In the genomic region with DNA sequence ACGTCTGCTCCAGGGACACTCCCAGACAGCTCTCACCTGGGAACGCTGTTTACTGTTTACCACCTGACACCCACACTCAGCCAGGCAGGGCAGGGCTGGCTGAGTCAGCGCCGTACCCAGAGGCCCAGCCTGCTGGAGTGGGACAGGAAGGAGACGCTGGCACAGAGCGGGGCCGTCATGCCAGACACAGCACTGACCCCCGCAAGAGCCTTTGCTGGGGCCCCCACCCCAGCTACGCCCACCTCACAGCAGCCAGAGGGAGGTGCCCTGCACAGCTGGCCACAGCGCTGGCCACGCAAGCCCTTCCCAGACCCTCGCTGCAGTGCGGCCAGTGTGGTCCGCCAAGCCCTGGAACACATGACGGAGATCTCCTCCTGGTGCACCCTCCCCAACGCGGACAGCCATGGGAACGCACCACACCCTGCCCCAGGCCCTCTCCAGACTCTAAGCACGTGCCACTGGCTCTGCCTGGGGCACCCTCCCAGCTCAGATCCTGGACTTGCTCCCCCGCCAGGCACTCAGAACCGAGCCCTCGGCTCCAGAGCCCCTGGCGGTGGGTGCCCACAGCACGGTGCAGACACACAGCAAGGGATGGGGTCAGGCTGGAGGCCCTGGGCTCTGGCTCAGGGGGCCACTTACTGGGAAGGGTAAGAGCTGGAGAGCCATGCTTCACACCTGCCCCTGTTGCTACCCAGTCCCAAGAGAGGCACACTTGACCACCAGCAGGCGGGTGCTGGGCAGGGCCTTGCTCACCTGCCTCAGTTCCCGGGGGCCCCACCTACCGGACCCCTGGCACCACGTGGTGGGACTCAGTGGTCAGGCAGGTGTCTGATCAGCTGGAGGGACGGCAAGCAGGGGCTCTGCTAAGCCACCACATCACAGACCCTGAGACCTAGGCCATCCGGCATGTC, we compare ENCODE assay signal across 9 cellular contexts. TPM values are rescaled to one million over a fixed set of nuclear protein-coding genes. Genes with fewer than 3 reads are reported as not detected.
DNase-seq lines count a peak whose midpoint lies in the region; ATAC-seq lines count a peak whose summit lies in the region.
"Had no signal": no experiment of that assay in that cellular context is flagged by ENCODE, and none has a peak within 500 bp of the region (broad histone marks: within the 10 kb centered on the region; RNA-seq: fewer than 3 reads in every experiment).

No MANE protein-coding gene starts in this region.

- POLR2A ChIA-PET in CD8-positive, alpha-beta memory T cell (lab: Charles Lee): no interaction called here

- no peaks in the 10 kb centered on the region for H3K9me3 Mint-ChIP-seq in CD8-positive, alpha-beta memory T cell

- no peak overlapping the region for H3K4me3 ChIP-seq in BLaER1
- H3K4me3 ChIP-seq in duodenal mucosa (ENCODE audit: low read depth in 1 of 2, low read length in 2 of 2): peak overlapping the region; percentile 21 to 25
- H3K4me3 ChIP-seq in mucosa of stomach (ENCODE audit: low read length): peak overlapping the region; percentile 31
- H3K4me3 ChIP-seq in CD8-positive, alpha-beta memory T cell (ENCODE audit: low read length): no peak overlapping the region

- H3K36me3 Mint-ChIP-seq in CD8-positive, alpha-beta memory T cell: no peaks in the 10 kb centered on the region

- peaks cover 24% of the 10 kb centered on the region for H4K20me1 ChIP-seq in BLaER1

- no peak overlapping the region for H3K27ac Mint-ChIP-seq in CD8-positive, alpha-beta memory T cell

- ATAC-seq in HG02885 (IDR thresholded peaks at IDR 0.05; ENCODE audit: poor library complexity, unreplicated experiment): no peak

- CTCF ChIA-PET in CD8-positive, alpha-beta memory T cell (lab: Charles Lee): interaction anchor here (6.5 kb wide), 1 partner anchor 72 kb away, joined by 122 read pairs; no protein-coding TSS in a partner anchor

- H3K4me3 Mint-ChIP-seq in CD8-positive, alpha-beta memory T cell: no peak overlapping the region

- DNase-seq in NCI-H2171 (lab: John Stamatoyannopoulos, UW): peak; percentile 66
- no peak for DNase-seq in CD8-positive, alpha-beta memory T cell
- DNase-seq in activated gamma-delta T cell treated with Interleukin-2 at 50 U/mL for 16 hours: no peak
- no peak for DNase-seq in germinal center (ENCODE audit: low spot score)
- DNase-seq: GF-D8 had no signal

- H3K36me3 ChIP-seq in BLaER1: no peaks in the 10 kb centered on the region
- no peaks in the 10 kb centered on the region for H3K36me3 ChIP-seq in duodenal mucosa (ENCODE audit: control insufficient read depth in 1 of 2, insufficient read depth in 2 of 2, low read length in 2 of 2)
- H3K36me3 ChIP-seq in mucosa of stomach (ENCODE audit: control insufficient read depth, insufficient read depth, low read length): no peaks in the 10 kb centered on the region
- no peaks in the 10 kb centered on the region for H3K36me3 ChIP-seq in CD8-positive, alpha-beta memory T cell (ENCODE audit: insufficient read depth, low read length)

- peaks cover 70% of the 10 kb centered on the region for H3K4me1 ChIP-seq in BLaER1
- H3K4me1 ChIP-seq in duodenal mucosa (ENCODE audit: control insufficient read depth in 1 of 2, insufficient read depth in 2 of 2, low read length in 2 of 2): peaks cover 46 to 62% of the 10 kb centered on the region in 2 donors
- H3K4me1 ChIP-seq in mucosa of stomach (ENCODE audit: control insufficient read depth, insufficient read depth, low read length): peaks cover 92% of the 10 kb centered on the region
- peaks cover 3% of the 10 kb centered on the region for H3K4me1 ChIP-seq in CD8-positive, alpha-beta memory T cell (ENCODE audit: insufficient read depth, low read length)

- no peaks in the 10 kb centered on the region for H3K27me3 ChIP-seq in BLaER1
- peaks cover 37% of the 10 kb centered on the region in 2 donors for H3K27me3 ChIP-seq in duodenal mucosa (ENCODE audit: control insufficient read depth in 1 of 2, insufficient read depth in 2 of 2, low read length in 2 of 2)
- H3K27me3 ChIP-seq in mucosa of stomach (ENCODE audit: control insufficient read depth, insufficient read depth, low read length): peaks cover 36% of the 10 kb centered on the region
- peaks cover 18% of the 10 kb centered on the region for H3K27me3 ChIP-seq in CD8-positive, alpha-beta memory T cell (ENCODE audit: insufficient read depth, low read length, poor library complexity, severe bottlenecking)

- peaks cover 11 to 33% of the 10 kb centered on the region in 2 donors for H3K27me3 Mint-ChIP-seq in CD8-positive, alpha-beta memory T cell

- H3K9ac ChIP-seq in BLaER1: no peak overlapping the region
- peak overlapping the region in 1 of 2 donors; percentile 49 for H3K9ac ChIP-seq in duodenal mucosa (ENCODE audit: low read depth in 1 of 2, low read length in 2 of 2)
- H3K9ac ChIP-seq in mucosa of stomach (ENCODE audit: low read length): peak overlapping the region; percentile 77

- H3K4me1 Mint-ChIP-seq in CD8-positive, alpha-beta memory T cell: peaks cover 3 to 14% (median 8%) of the 10 kb centered on the region in 3 donors

- H3K27ac ChIP-seq in BLaER1 (no peak overlapping the region), duodenal mucosa (ENCODE audit: low read depth, low read length) (peak overlapping the region; percentile 66)
- H3K27ac ChIP-seq in CD8-positive, alpha-beta memory T cell (ENCODE audit: low read depth, low read length): no peak overlapping the region

- H3K9me3 ChIP-seq in BLaER1 (no peaks in the 10 kb centered on the region), duodenal mucosa (ENCODE audit: control insufficient read depth in 1 of 2, low read length in 2 of 2) (no peaks in the 10 kb centered on the region), mucosa of stomach (ENCODE audit: control insufficient read depth, low read length) (no peaks in the 10 kb centered on the region)
- no peaks in the 10 kb centered on the region for H3K9me3 ChIP-seq in CD8-positive, alpha-beta memory T cell (ENCODE audit: low read length)

- H3K4me2 ChIP-seq in BLaER1: peak overlapping the region; percentile 7; the same call in 1 of the 2 replicates

RNA-seq across cellular contexts. Expression of gene AHNAK2, which starts 5.6 kb away (rescaled TPM):
- under 1 TPM in 1 of 2 experiments, not detected in 1; 0.04 TPM for total RNA-seq in CD8-positive, alpha-beta memory T cell
- not detected for polyA plus RNA-seq in CD8-positive, alpha-beta memory T cell

RNA-seq across cellular contexts. Expression of gene CLBA1, which starts 13.0 kb away (rescaled TPM):
- total RNA-seq in CD8-positive, alpha-beta memory T cell: 1 to 10 TPM; 3.8 to 3.9 TPM
- 0.32 TPM for polyA plus RNA-seq in CD8-positive, alpha-beta memory T cell

RNA-seq across cellular contexts. Expression of gene PLD4, which starts 47.9 kb away (rescaled TPM):
- total RNA-seq in CD8-positive, alpha-beta memory T cell: under 1 TPM in 1 of 2 experiments, not detected in 1; 0.04 TPM
- polyA plus RNA-seq in CD8-positive, alpha-beta memory T cell: not detected

RNA-seq across cellular contexts. Expression of gene CDCA4, which starts 48.3 kb away (rescaled TPM):
- 10 to 100 TPM; 73.0 to 76.7 TPM for total RNA-seq in CD8-positive, alpha-beta memory T cell
- 23.8 TPM for polyA plus RNA-seq in CD8-positive, alpha-beta memory T cell

Comparison
In these comparisons a context has a peak if more than half of its experiments do, and no peak if none do; other contexts are left out.
1. H3K4me3 ChIP-seq: peak in duodenal mucosa (2 of 2) and mucosa of stomach (single experiment); none in BLaER1 (single experiment) and CD8-positive, alpha-beta memory T cell (single experiment).